Comparison of ENCODE assay signal across 17 cellular contexts in the genomic region with DNA sequence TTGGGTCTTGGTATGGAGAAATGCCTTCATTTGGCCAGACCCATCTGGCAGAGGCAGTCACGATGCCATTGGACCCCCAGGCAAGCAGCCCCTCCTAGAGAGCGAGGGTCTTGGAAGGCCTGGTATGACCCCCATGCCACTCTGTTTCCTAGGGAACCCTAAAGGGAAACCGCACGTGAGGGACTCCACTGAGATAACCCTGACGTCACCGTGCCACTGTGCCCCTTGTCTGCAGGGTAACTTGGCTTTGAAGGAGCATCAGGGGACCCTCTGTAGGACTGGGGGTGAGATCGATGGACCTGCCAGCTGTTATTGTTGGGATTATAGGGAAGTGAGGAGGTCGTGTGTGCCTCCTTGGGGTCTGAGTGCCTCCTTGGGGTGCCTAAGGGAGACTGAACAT.
"Had no signal": no experiment of that assay in that cellular context is flagged by ENCODE, and none has a peak within 500 bp of the region (broad histone marks: within the 10 kb centered on the region; RNA-seq: fewer than 3 reads in every experiment).

No MANE protein-coding gene starts in this region.

- H3K36me3 ChIP-seq: colonic mucosa, left ventricle myocardium inferior, thyroid gland had no signal

- H3K36me3 Mint-ChIP-seq: naive B cell had no signal

- H3K4me3 Mint-ChIP-seq: activated naive CD4-positive, alpha-beta T cell treated with anti-CD3 and anti-CD28 coated beads, Interleukin-2, amount 50 U/mL, for 24 hours; activated T-cell treated with anti-CD3 and anti-CD28 coated beads, Interleukin-2, amount 50 U/mL, for 72 hours; memory B cell; stimulated activated naive B cell treated with anti-CD40 and anti-IgM and Interleukin-4, amounts not matched to agents 10 μg/mL and 1 μg/mL and 100 μg/mL, for 72 hours had no signal

- ATAC-seq: activated T-cell treated with anti-CD3 and anti-CD28 coated beads, Interleukin-2, amount 50 U/mL, for 72 hours; sciatic nerve; stimulated activated naive B cell treated with anti-CD40 and anti-IgM and Interleukin-4, amounts not matched to agents 10 μg/mL and 1 μg/mL and 100 μg/mL, for 72 hours had no signal

- H3K4me3 ChIP-seq: colonic mucosa, left ventricle myocardium inferior, smooth muscle cell, thyroid gland had no signal

- DNase-seq: activated CD8-positive, alpha-beta memory T cell treated with anti-CD3 and anti-CD28 coated beads for 24 hours; activated CD8-positive, alpha-beta memory T cell treated with anti-CD3 and anti-CD28 coated beads, Interleukin-2, amount 50 U/mL, for 48 hours; activated gamma-delta T cell; activated T-cell treated with anti-CD3 and anti-CD28 coated beads, Interleukin-2, amount 50 U/mL, for 72 hours; colonic mucosa; erythroblast; head of caudate nucleus; kidney; left ventricle myocardium inferior; naive B cell; stimulated activated CD4-positive, alpha-beta T cell treated with anti-CD3 and anti-CD28 coated beads, Interleukin-4, amount 100 ng/mL, for 24 hours; stimulated activated naive B cell treated with anti-CD40 and anti-IgM and Interleukin-4, amounts not matched to agents 10 μg/mL and 1 μg/mL and 100 μg/mL, for 72 hours; thyroid gland had no signal

- H3K27me3 ChIP-seq: colonic mucosa, thyroid gland had no signal

- H3K4me1 ChIP-seq: colonic mucosa, thyroid gland had no signal

- H3K27me3 Mint-ChIP-seq: activated naive CD4-positive, alpha-beta T cell treated with anti-CD3 and anti-CD28 coated beads, Interleukin-2, amount 50 U/mL, for 24 hours; memory B cell; naive B cell had no signal

- H3K27ac Mint-ChIP-seq: activated naive CD4-positive, alpha-beta T cell treated with anti-CD3 and anti-CD28 coated beads, Interleukin-2, amount 50 U/mL, for 24 hours; activated T-cell treated with anti-CD3 and anti-CD28 coated beads, Interleukin-2, amount 50 U/mL, for 72 hours; memory B cell; stimulated activated naive B cell treated with anti-CD40 and anti-IgM and Interleukin-4, amounts not matched to agents 10 μg/mL and 1 μg/mL and 100 μg/mL, for 72 hours had no signal

- H3K9me3 Mint-ChIP-seq: activated naive CD4-positive, alpha-beta T cell treated with anti-CD3 and anti-CD28 coated beads, Interleukin-2, amount 50 U/mL, for 24 hours; activated T-cell treated with anti-CD3 and anti-CD28 coated beads, Interleukin-2, amount 50 U/mL, for 72 hours; memory B cell; naive B cell; stimulated activated naive B cell treated with anti-CD40 and anti-IgM and Interleukin-4, amounts not matched to agents 10 μg/mL and 1 μg/mL and 100 μg/mL, for 72 hours had no signal

- H3K9me3 ChIP-seq: colonic mucosa, left ventricle myocardium inferior, thyroid gland had no signal

- H3K27ac ChIP-seq: colonic mucosa, left ventricle myocardium inferior, thyroid gland had no signal
